ENCODE assay signal across 12 cellular contexts in genomic region chr20:22389836-22390542, GRCh38.
A peak's percentile ranks its signal among the peaks of the same experiment; 100 is the strongest.
DNase-seq lines count a peak whose midpoint lies in the region.
"Had no signal": no experiment of that assay in that cellular context is flagged by ENCODE, and none has a peak within 500 bp of the region (broad histone marks: within the 10 kb centered on the region; RNA-seq: fewer than 3 reads in every experiment).

No MANE protein-coding gene starts in this region.

- in situ Hi-C loops in Caki2 (cut with HindIII; ENCODE audit: low pct_unique_long_range_greater_than_20kb, low sequenced_read_pairs), result no loop called here

- DNase-seq in Caki2 (ENCODE audit: low read depth) (peak; percentile 72), NCI-H146 treated with DMSO at 0.1 percent for 48 hours (lab: John Stamatoyannopoulos, UW; ENCODE audit: unreplicated experiment) (peak; percentile 95), SW 1271 (lab: John Stamatoyannopoulos, UW) (peak; percentile 70 to 87), iris pigment epithelial cell (ENCODE audit: low read depth) (peak; percentile 41), HuH-7 (ENCODE audit: low spot score) (no peak), NCI-H2227 treated with DMSO at 0.1 percent for 48 hours (lab: John Stamatoyannopoulos, UW) (no peak), EL (no peak)
- no peak for DNase-seq in activated effector memory CD4-positive, alpha-beta T cell treated with anti-CD3 and anti-CD28 coated beads, Interleukin-2, amount 50 U/mL, for 16 hours
- DNase-seq: activated T-cell treated with anti-CD3 and anti-CD28 coated beads, Interleukin-2, amount 50 U/mL, for 24 hours; glutamatergic neuron; natural killer cell; stimulated activated naive B cell treated with anti-CD40 and anti-IgM and Interleukin-4, amounts not matched to agents 10 μg/mL and 1 μg/mL and 100 μg/mL, for 72 hours had no signal

Comparison
In these comparisons a context has a peak if more than half of its experiments do, and no peak if none do; other contexts are left out.
1. DNase-seq: peak in Caki2 (single experiment), NCI-H146 treated with DMSO at 0.1 percent for 48 hours (single experiment), SW 1271 (2 of 2) and iris pigment epithelial cell (single experiment); none in HuH-7 (single experiment), NCI-H2227 treated with DMSO at 0.1 percent for 48 hours (single experiment), EL (single experiment) and activated effector memory CD4-positive, alpha-beta T cell treated with anti-CD3 and anti-CD28 coated beads, Interleukin-2, amount 50 U/mL, for 16 hours (single experiment).